1 cellular context compared by ENCODE assay signal in the genomic region with DNA sequence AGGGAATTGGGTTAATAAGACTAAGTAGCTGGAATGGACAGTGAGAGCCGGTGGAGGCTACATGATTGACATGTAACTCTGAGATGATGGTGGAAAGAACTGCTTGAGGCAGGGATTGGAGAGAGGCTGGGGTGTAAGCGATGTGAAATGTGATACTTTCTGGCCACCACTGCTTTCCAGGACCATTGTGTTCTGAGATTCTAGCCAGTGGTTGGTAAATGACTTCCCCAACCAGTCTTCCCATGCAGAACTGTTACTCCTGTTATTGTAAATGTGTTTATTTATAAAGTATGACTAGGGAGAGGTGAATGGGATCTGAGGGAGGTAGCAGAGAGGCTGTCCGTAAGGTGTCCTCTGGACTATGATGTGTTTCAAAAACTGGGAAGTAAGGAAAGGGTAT.
TF ChIP-seq lines count a peak whose summit lies in the region.

No MANE protein-coding gene starts in this region.

TF ChIP-seq in GM12878, 131 proteins besides CTCF, POLR2A, EP300 and RAD21:
- TF ChIP-seq, protein P1, sequence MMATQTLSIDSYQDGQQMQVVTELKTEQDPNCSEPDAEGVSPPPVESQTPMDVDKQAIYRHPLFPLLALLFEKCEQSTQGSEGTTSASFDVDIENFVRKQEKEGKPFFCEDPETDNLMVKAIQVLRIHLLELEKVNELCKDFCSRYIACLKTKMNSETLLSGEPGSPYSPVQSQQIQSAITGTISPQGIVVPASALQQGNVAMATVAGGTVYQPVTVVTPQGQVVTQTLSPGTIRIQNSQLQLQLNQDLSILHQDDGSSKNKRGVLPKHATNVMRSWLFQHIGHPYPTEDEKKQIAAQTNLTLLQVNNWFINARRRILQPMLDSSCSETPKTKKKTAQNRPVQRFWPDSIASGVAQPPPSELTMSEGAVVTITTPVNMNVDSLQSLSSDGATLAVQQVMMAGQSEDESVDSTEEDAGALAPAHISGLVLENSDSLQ (IDR thresholded peaks at IDR 0.05), result peak; percentile 41
- no peak for TF ChIP-seq MTA3 (IDR thresholded peaks at IDR 0.05; ENCODE audit: borderline replicate concordance, low read length)
